ENCODE assay signal across 15 cellular contexts in genomic region chr14:71616013-71616412, GRCh38.
DNase-seq lines count a peak whose midpoint lies in the region; ATAC-seq, FAIRE-seq and TF ChIP-seq lines count a peak whose summit lies in the region.
"Had no signal": no experiment of that assay in that cellular context is flagged by ENCODE, and none has a peak within 500 bp of the region (broad histone marks: within the 10 kb centered on the region; RNA-seq: fewer than 3 reads in every experiment).

No MANE protein-coding gene starts in this region.

- H4K20me1 ChIP-seq in HepG2 (ENCODE audit: insufficient read depth, low read length): no peaks in the 10 kb centered on the region
- no peaks in the 10 kb centered on the region for H4K20me1 ChIP-seq in OCI-LY3 (ENCODE audit: insufficient read depth, low read length)

- POLR2A ChIA-PET in HepG2 (lab: Yijun Ruan, JAX): no interaction called here

- DNase-seq in HepG2 (ENCODE audit: low spot score) (no peak), right lobe of liver (no peak), left colon (no peak), NCI-H1694 treated with DMSO at 0.1 percent for 48 hours (lab: John Stamatoyannopoulos, UW) (no peak), NCI-H2081 (lab: John Stamatoyannopoulos, UW) (no peak), Peyer's patch (no peak)
- DNase-seq: ACHN; CD4-positive, CD25-positive, alpha-beta regulatory T cell; DMS 273 treated with DMSO at 0.1 percent for 48 hours; HCEC 1CT had no signal

- TF ChIP-seq RAD21 in HepG2 (CRISPR knock-in tag; IDR thresholded peaks at IDR 0.05): no peak

- H3K4me2 ChIP-seq in HepG2 (ENCODE audit: low read depth, low read length) (no peak overlapping the region), OCI-LY3 (ENCODE audit: low read length) (0 out of 2 replicates have a peak overlapping the region, but pooled peaks have one; percentile 31)
- H3K4me2 ChIP-seq: BLaER1 treated with 17β-estradiol and CSF1 and Interleukin-3, amounts not matched to agents 10 nM and 100 nM had no signal

- H3K79me2 ChIP-seq in HepG2 (ENCODE audit: insufficient read depth, low read length): no peaks in the 10 kb centered on the region
- H3K79me2 ChIP-seq in OCI-LY3 (ENCODE audit: low read length): peaks cover 3% of the 10 kb centered on the region; the same call in 1 of the 2 replicates

- no peak overlapping the region for H2AFZ ChIP-seq in HepG2 (ENCODE audit: low read length)
- H2AFZ ChIP-seq in OCI-LY3 (ENCODE audit: low read depth, low read length): no peak overlapping the region

- BruUV-seq in HepG2 (replicated peaks; lab: Mats Ljungman, UMichigan): no TSS peak

- intact Hi-C loops in HepG2 (cut with micrococcal nuclease; ENCODE audit: unreplicated experiment): no loop called here
- intact Hi-C loops in right lobe of liver (cut with DNase I): no loop called here
- intact Hi-C loops in left colon (cut with DNase I, micrococcal nuclease): no loop called here

- TF ChIP-seq CTCF in HepG2 (CRISPR knock-in tag; IDR thresholded peaks at IDR 0.05) (no peak), right lobe of liver (IDR thresholded peaks at IDR 0.05) (no peak), OCI-LY3 (IDR thresholded peaks at IDR 0.05; ENCODE audit: low read depth, low read length) (no peak), Peyer's patch (IDR thresholded peaks at IDR 0.05) (no peak)

- in situ Hi-C loops in HepG2 (cut with HindIII; ENCODE audit: extremely low pct_ligation_motif_present, low pct_unique_long_range_greater_than_20kb): no loop called here

- TF ChIP-seq EP300 in HepG2 (IDR thresholded peaks at IDR 0.05; ENCODE audit: low read depth in 2 of 2, low read length in 2 of 2) (no peak), HepG2 (CRISPR knock-in tag; IDR thresholded peaks at IDR 0.05; ENCODE audit: borderline replicate concordance) (no peak)

- WGBS in HepG2 (ENCODE audit: low lambda C conversion rate): 97% methylated on average over 2 of the region's 2 CpGs
- WGBS in right lobe of liver (ENCODE audit: insufficient coverage, low coverage, low lambda C conversion rate, missing lambda C conversion rate): 100% methylated on average over 2 of the region's 2 CpGs

- ATAC-seq in HepG2 (no peak), right lobe of liver (no peak), left colon (peak; percentile 33)

- CTCF ChIA-PET in HepG2 (lab: Yijun Ruan, JAX; ENCODE audit: low intra/inter-chr PET ratio, low total read pairs): no interaction called here

- H3K9me3 ChIP-seq in HepG2 (ENCODE audit: low read length) (no peaks in the 10 kb centered on the region), right lobe of liver (no peaks in the 10 kb centered on the region), OCI-LY3 (ENCODE audit: insufficient read depth, low read length) (no peaks in the 10 kb centered on the region), Peyer's patch (no peaks in the 10 kb centered on the region)
- H3K9me3 ChIP-seq: BLaER1 treated with 17β-estradiol and CSF1 and Interleukin-3, amounts not matched to agents 10 nM and 100 nM had no signal

- H3K27ac ChIP-seq in HepG2 (ENCODE audit: extremely low read length, insufficient read depth, low read length) (no peak overlapping the region), right lobe of liver (no peak overlapping the region), OCI-LY3 (ENCODE audit: low read length) (no peak overlapping the region), Peyer's patch (no peak overlapping the region)
- H3K27ac ChIP-seq: BLaER1 treated with 17β-estradiol and CSF1 and Interleukin-3, amounts not matched to agents 10 nM and 100 nM; HL-60 had no signal

- H3K36me3 ChIP-seq in HepG2 (replicated peaks in 1 of 2; ENCODE audit: control insufficient read depth in 1 of 2, insufficient read depth in 2 of 2, low read length in 2 of 2) (no peaks in the 10 kb centered on the region), right lobe of liver (no peaks in the 10 kb centered on the region), OCI-LY3 (replicated peaks; ENCODE audit: low read depth, low read length) (peaks cover 7% of the 10 kb centered on the region), Peyer's patch (peaks cover 0 to 6% (median 0%) of the 10 kb centered on the region in 3 donors)

- no peak for FAIRE-seq in HepG2 (lab: Jason Lieb, UNC)
- FAIRE-seq: GM12892, GM19239 had no signal

- H3K9ac ChIP-seq in HepG2 (ENCODE audit: insufficient read depth, low read depth, low read length) (no peak overlapping the region), OCI-LY3 (ENCODE audit: low read length) (no peak overlapping the region)
- H3K9ac ChIP-seq: BLaER1 treated with 17β-estradiol and CSF1 and Interleukin-3, amounts not matched to agents 10 nM and 100 nM had no signal

- H3K4me1 ChIP-seq in HepG2 (ENCODE audit: insufficient read depth, low read length): no peaks in the 10 kb centered on the region
- H3K4me1 ChIP-seq in right lobe of liver: no peaks in the 10 kb centered on the region
- peaks cover 36% of the 10 kb centered on the region for H3K4me1 ChIP-seq in OCI-LY3 (ENCODE audit: low read length)
- no peaks in the 10 kb centered on the region for H3K4me1 ChIP-seq in Peyer's patch

- H3K4me3 ChIP-seq in HepG2 (replicated peaks in 1 of 3; ENCODE audit: insufficient read depth in 1 of 3, low read depth in 2 of 3, low read length in 3 of 3) (no peak overlapping the region), right lobe of liver (no peak overlapping the region), OCI-LY3 (ENCODE audit: low read length) (no peak overlapping the region), Peyer's patch (no peak overlapping the region)
- H3K4me3 ChIP-seq: BLaER1 treated with 17β-estradiol and CSF1 and Interleukin-3, amounts not matched to agents 10 nM and 100 nM had no signal

- H3K27me3 ChIP-seq in HepG2 (ENCODE audit: control insufficient read depth in 1 of 2, insufficient read depth in 2 of 2, low read length in 2 of 2) (no peaks in the 10 kb centered on the region), right lobe of liver (no peaks in the 10 kb centered on the region), OCI-LY3 (ENCODE audit: low read depth, low read length) (no peaks in the 10 kb centered on the region), Peyer's patch (no peaks in the 10 kb centered on the region)
- H3K27me3 ChIP-seq: BLaER1 treated with 17β-estradiol and CSF1 and Interleukin-3, amounts not matched to agents 10 nM and 100 nM had no signal

- no peak for TF ChIP-seq POLR2A in HepG2 (IDR thresholded peaks at IDR 0.05; ENCODE audit: insufficient read depth in 1 of 2, low read depth in 2 of 2, low read length in 2 of 2)
- no peak for TF ChIP-seq POLR2A in right lobe of liver (IDR thresholded peaks at IDR 0.05)
- no peak for TF ChIP-seq POLR2A in Peyer's patch (IDR thresholded peaks at IDR 0.05)

TF ChIP-seq in HepG2, 621 proteins besides CTCF, POLR2A, EP300 and RAD21:
- TF ChIP-seq ATF7 (IDR thresholded peaks at IDR 0.05) (peak; percentile 71), ATF7 (CRISPR knock-in tag; IDR thresholded peaks at IDR 0.05) (no peak), CREB1 (IDR thresholded peaks at IDR 0.05) (0 out of 2 replicates have a peak, but pooled peaks have one; percentile 23), CREB1 (CRISPR knock-in tag; IDR thresholded peaks at IDR 0.05) (no peak), TAF1 (CRISPR knock-in tag; IDR thresholded peaks at IDR 0.05) (no peak)
